Comparison of ENCODE assay signal across 1 cellular context in the genomic region with DNA sequence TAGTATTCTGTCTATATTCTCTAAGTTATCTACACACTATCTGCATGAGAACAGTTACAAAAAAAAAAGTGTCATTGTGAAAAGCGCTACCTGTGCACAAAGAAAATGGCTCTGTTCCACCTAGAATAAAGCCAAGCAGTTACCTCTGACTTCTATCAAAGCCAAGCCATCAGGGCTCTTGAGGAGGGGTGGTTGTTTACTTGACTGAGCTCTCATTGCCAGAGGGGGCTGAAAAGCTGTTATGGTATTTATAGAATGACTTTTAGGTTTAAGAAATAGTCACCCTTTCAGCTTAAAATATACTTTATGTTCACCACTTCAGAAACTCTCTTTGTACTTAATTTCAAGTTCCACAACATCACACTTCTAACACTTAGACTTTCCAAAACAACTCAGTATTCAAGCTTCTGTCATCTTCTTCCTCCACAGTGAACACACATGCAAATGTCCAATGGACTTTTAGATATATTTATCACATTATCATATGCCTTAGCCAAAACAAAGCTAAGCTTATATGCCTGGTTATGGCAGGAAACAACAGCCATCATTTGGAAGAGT.
TF ChIP-seq lines count a peak whose summit lies in the region.

No MANE protein-coding gene starts in this region.

TF ChIP-seq in HEK293, 187 proteins besides CTCF, POLR2A, EP300 and RAD21 (continued from another document):
- TF ChIP-seq, protein P1, sequence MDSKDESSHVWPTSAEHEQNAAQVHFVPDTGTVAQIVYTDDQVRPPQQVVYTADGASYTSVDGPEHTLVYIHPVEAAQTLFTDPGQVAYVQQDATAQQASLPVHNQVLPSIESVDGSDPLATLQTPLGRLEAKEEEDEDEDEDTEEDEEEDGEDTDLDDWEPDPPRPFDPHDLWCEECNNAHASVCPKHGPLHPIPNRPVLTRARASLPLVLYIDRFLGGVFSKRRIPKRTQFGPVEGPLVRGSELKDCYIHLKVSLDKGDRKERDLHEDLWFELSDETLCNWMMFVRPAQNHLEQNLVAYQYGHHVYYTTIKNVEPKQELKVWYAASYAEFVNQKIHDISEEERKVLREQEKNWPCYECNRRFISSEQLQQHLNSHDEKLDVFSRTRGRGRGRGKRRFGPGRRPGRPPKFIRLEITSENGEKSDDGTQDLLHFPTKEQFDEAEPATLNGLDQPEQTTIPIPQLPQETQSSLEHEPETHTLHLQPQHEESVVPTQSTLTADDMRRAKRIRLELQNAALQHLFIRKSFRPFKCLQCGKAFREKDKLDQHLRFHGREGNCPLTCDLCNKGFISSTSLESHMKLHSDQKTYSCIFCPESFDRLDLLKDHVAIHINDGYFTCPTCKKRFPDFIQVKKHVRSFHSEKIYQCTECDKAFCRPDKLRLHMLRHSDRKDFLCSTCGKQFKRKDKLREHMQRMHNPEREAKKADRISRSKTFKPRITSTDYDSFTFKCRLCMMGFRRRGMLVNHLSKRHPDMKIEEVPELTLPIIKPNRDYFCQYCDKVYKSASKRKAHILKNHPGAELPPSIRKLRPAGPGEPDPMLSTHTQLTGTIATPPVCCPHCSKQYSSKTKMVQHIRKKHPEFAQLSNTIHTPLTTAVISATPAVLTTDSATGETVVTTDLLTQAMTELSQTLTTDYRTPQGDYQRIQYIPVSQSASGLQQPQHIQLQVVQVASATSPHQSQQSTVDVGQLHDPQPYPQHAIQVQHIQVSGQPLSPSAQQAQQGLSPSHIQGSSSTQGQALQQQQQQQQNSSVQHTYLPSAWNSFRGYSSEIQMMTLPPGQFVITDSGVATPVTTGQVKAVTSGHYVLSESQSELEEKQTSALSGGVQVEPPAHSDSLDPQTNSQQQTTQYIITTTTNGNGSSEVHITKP (tag by site-specific recombination; IDR thresholded peaks at IDR 0.05): peak; percentile 44; the same call in 1 of the 2 replicates
